Comparison of ENCODE assay signal across 8 cellular contexts in the genomic region with DNA sequence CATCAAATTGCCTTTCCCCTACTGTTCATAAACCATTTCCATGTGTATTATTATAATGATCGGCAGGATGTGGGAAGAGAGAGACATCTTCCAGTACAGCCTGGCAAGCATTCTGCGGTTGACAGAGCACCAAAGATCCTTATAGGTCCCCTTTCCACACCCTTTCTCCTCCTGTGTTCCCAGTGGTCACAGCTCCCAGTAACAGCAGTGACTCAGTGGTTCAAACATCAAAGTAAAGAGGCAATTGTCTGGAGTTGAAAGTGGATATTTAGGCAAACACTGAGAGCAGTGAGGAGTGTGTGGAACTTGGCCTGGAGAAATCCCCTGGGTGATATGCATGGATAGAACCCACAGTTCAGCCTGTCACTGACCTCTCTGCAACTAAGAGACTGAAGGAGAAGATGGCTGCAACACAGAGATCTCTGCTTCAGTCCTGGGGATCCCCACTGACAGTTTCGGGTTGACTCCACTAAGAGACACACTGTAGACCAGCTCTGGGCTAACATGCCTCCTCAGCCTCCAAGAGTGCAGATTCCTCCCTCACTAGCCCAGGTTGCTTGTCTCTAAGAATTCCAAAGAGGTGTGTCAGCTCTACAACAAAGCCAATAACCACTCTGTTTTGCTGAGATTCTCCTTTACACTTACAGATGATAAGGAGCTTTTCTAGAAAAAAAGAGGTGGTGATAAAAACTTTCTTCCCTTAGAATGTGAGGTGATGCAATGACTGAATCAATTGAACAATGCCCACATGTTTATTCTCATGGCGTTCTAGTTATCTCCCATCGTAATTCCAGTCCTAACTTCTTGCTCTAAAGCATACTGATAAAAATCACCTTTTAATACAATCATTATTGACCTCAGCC.
DNase-seq lines count a peak whose midpoint lies in the region; ATAC-seq lines count a peak whose summit lies in the region.

No MANE protein-coding gene starts in this region.

- ATAC-seq in GM18907 (IDR thresholded peaks at IDR 0.05; ENCODE audit: unreplicated experiment) (peak; percentile 90), HG03097 (IDR thresholded peaks at IDR 0.05; ENCODE audit: low FRiP score, unreplicated experiment) (peak; percentile 73)
- ATAC-seq in stimulated activated memory B cell treated with anti-CD40 and anti-IgM and Interleukin-4, amounts not matched to agents 10 μg/mL and 1 μg/mL and 100 μg/mL, for 72 hours = peak; percentile 76

- peaks cover 59% of the 10 kb centered on the region for H3K4me1 Mint-ChIP-seq in activated naive CD8-positive, alpha-beta T cell treated with anti-CD3 and anti-CD28 coated beads for 36 hours
- H3K4me1 Mint-ChIP-seq in stimulated activated memory B cell treated with anti-CD40 and anti-IgM and Interleukin-4, amounts not matched to agents 10 μg/mL and 1 μg/mL and 100 μg/mL, for 72 hours = peaks cover under 1% of the 10 kb centered on the region

- H3K27ac Mint-ChIP-seq in activated naive CD8-positive, alpha-beta T cell treated with anti-CD3 and anti-CD28 coated beads for 36 hours = peak overlapping the region; percentile 75
- no peak overlapping the region for H3K27ac Mint-ChIP-seq in stimulated activated memory B cell treated with anti-CD40 and anti-IgM and Interleukin-4, amounts not matched to agents 10 μg/mL and 1 μg/mL and 100 μg/mL, for 72 hours

- H3K27me3 Mint-ChIP-seq in activated naive CD8-positive, alpha-beta T cell treated with anti-CD3 and anti-CD28 coated beads for 36 hours = no peaks in the 10 kb centered on the region
- peaks cover 29% of the 10 kb centered on the region for H3K27me3 Mint-ChIP-seq in stimulated activated memory B cell treated with anti-CD40 and anti-IgM and Interleukin-4, amounts not matched to agents 10 μg/mL and 1 μg/mL and 100 μg/mL, for 72 hours

- H3K9me3 Mint-ChIP-seq in activated naive CD8-positive, alpha-beta T cell treated with anti-CD3 and anti-CD28 coated beads for 36 hours = peaks cover 2% of the 10 kb centered on the region
- H3K9me3 Mint-ChIP-seq in stimulated activated memory B cell treated with anti-CD40 and anti-IgM and Interleukin-4, amounts not matched to agents 10 μg/mL and 1 μg/mL and 100 μg/mL, for 72 hours = no peaks in the 10 kb centered on the region

- H3K4me3 Mint-ChIP-seq in activated naive CD8-positive, alpha-beta T cell treated with anti-CD3 and anti-CD28 coated beads for 36 hours = no peak overlapping the region
- no peak overlapping the region for H3K4me3 Mint-ChIP-seq in stimulated activated memory B cell treated with anti-CD40 and anti-IgM and Interleukin-4, amounts not matched to agents 10 μg/mL and 1 μg/mL and 100 μg/mL, for 72 hours

- H3K36me3 Mint-ChIP-seq in activated naive CD8-positive, alpha-beta T cell treated with anti-CD3 and anti-CD28 coated beads for 36 hours = no peaks in the 10 kb centered on the region
- no peaks in the 10 kb centered on the region for H3K36me3 Mint-ChIP-seq in stimulated activated memory B cell treated with anti-CD40 and anti-IgM and Interleukin-4, amounts not matched to agents 10 μg/mL and 1 μg/mL and 100 μg/mL, for 72 hours

- peak; percentile 75 for DNase-seq in A172 (ENCODE audit: low spot score)
- peak; percentile 44 for DNase-seq in activated naive CD8-positive, alpha-beta T cell treated with anti-CD3 and anti-CD28 coated beads for 36 hours
- DNase-seq in DMS79 treated with DMSO at 0.1 percent for 48 hours (lab: John Stamatoyannopoulos, UW) = no peak
- DNase-seq in activated gamma-delta T cell (lab: John Stamatoyannopoulos, UW) = no peak
- no peak for DNase-seq in NCI-H2107 treated with DMSO at 0.1 percent for 48 hours (lab: John Stamatoyannopoulos, UW; ENCODE audit: unreplicated experiment)

Comparison
In these comparisons a context has a peak if more than half of its experiments do, and no peak if none do; other contexts are left out.
1. DNase-seq: peak in A172 (single experiment) and activated naive CD8-positive, alpha-beta T cell treated with anti-CD3 and anti-CD28 coated beads for 36 hours (single experiment); none in DMS79 treated with DMSO at 0.1 percent for 48 hours (single experiment), activated gamma-delta T cell (single experiment) and NCI-H2107 treated with DMSO at 0.1 percent for 48 hours (single experiment).
2. Peak in every context shown above with its lines, with median percentiles within 50 percentile points of each other: ATAC-seq.